Comparison of ENCODE assay signal across 15 cellular contexts in the genomic region with DNA sequence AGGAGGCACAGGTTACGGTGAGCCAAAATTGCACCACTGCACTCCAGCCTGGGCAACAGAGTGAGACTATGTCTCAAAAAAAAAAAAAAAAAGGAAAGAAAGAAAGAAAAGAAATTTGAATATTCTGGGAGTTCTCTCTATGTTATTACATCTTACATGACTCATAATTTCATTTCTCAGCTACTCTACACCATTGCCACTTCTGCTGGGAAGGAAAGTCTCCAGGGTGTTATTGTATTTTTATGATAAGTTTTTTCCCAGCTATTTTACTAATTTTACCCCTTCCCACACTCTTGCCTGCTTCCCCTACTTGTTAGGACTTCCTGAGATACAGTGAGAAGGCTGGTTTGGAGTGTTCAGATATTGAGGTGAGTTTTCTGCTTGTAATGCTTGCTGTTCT.
DNase-seq lines count a peak whose midpoint lies in the region; ATAC-seq and TF ChIP-seq lines count a peak whose summit lies in the region.
"Had no signal": no experiment of that assay in that cellular context is flagged by ENCODE, and none has a peak within 500 bp of the region (broad histone marks: within the 10 kb centered on the region; RNA-seq: fewer than 3 reads in every experiment).

No MANE protein-coding gene starts in this region.

- ATAC-seq in activated naive CD8-positive, alpha-beta T cell treated with anti-CD3 and anti-CD28 coated beads, Interleukin-2, amount 50 U/mL, for 24 hours = peak; percentile 56
- ATAC-seq: CD8-positive, alpha-beta T cell had no signal

- DNase-seq in activated naive CD8-positive, alpha-beta T cell treated with anti-CD3 and anti-CD28 coated beads, Interleukin-2, amount 50 U/mL, for 24 hours = no peak
- DNase-seq in activated naive CD8-positive, alpha-beta T cell treated with anti-CD3 and anti-CD28 coated beads for 36 hours = no peak
- no peak for DNase-seq in endothelial cell (ENCODE audit: low spot score)
- peak; percentile 6 for DNase-seq in putamen (ENCODE audit: low spot score)
- peak; percentile 52 for DNase-seq in stromal cell of bone marrow (ENCODE audit: low read depth)
- DNase-seq in stimulated activated CD4-positive, alpha-beta T cell treated with anti-CD3 and anti-CD28 coated beads, Interleukin-2, amount 100 ng/mL, for 24 hours = no peak
- DNase-seq in GM19240 (ENCODE audit: insufficient read length, low spot score) = no peak
- no peak for DNase-seq in DMS79 (lab: John Stamatoyannopoulos, UW)
- DNase-seq: C1 segment of cervical spinal cord; CD8-positive, alpha-beta T cell; DMS53; GOT3; H9; IMR-90 had no signal

- H3K4me1 Mint-ChIP-seq in activated naive CD8-positive, alpha-beta T cell treated with anti-CD3 and anti-CD28 coated beads, Interleukin-2, amount 50 U/mL, for 24 hours = peaks cover 17% of the 10 kb centered on the region
- H3K4me1 Mint-ChIP-seq in activated naive CD8-positive, alpha-beta T cell treated with anti-CD3 and anti-CD28 coated beads for 36 hours = peaks cover 26% of the 10 kb centered on the region
- H3K4me1 Mint-ChIP-seq in endothelial cell (ENCODE audit: unreplicated experiment) = peaks cover 36% of the 10 kb centered on the region
- H3K4me1 Mint-ChIP-seq: B cell, H9 had no signal

- H3K4me3 Mint-ChIP-seq in activated naive CD8-positive, alpha-beta T cell treated with anti-CD3 and anti-CD28 coated beads, Interleukin-2, amount 50 U/mL, for 24 hours = peak overlapping the region; percentile 59
- no peak overlapping the region for H3K4me3 Mint-ChIP-seq in activated naive CD8-positive, alpha-beta T cell treated with anti-CD3 and anti-CD28 coated beads for 36 hours
- peak overlapping the region; percentile 29 for H3K4me3 Mint-ChIP-seq in endothelial cell (ENCODE audit: unreplicated experiment)
- H3K4me3 Mint-ChIP-seq: B cell; CD8-positive, alpha-beta T cell; H9 had no signal

- TF ChIP-seq CTCF in endothelial cell (IDR thresholded peaks at IDR 0.05; ENCODE audit: unreplicated experiment) = no peak

- peak overlapping the region; percentile 76 for H3K27ac Mint-ChIP-seq in activated naive CD8-positive, alpha-beta T cell treated with anti-CD3 and anti-CD28 coated beads, Interleukin-2, amount 50 U/mL, for 24 hours
- H3K27ac Mint-ChIP-seq in activated naive CD8-positive, alpha-beta T cell treated with anti-CD3 and anti-CD28 coated beads for 36 hours = no peak overlapping the region
- peak overlapping the region; percentile 93 for H3K27ac Mint-ChIP-seq in endothelial cell (ENCODE audit: unreplicated experiment)
- H3K27ac Mint-ChIP-seq: B cell; CD8-positive, alpha-beta T cell; H9 had no signal

- no peaks in the 10 kb centered on the region for H3K9me3 Mint-ChIP-seq in activated naive CD8-positive, alpha-beta T cell treated with anti-CD3 and anti-CD28 coated beads, Interleukin-2, amount 50 U/mL, for 24 hours
- no peaks in the 10 kb centered on the region for H3K9me3 Mint-ChIP-seq in activated naive CD8-positive, alpha-beta T cell treated with anti-CD3 and anti-CD28 coated beads for 36 hours
- no peaks in the 10 kb centered on the region for H3K9me3 Mint-ChIP-seq in endothelial cell (ENCODE audit: unreplicated experiment)
- H3K9me3 Mint-ChIP-seq: CD8-positive, alpha-beta T cell; H9 had no signal

- no peaks in the 10 kb centered on the region for H3K36me3 Mint-ChIP-seq in activated naive CD8-positive, alpha-beta T cell treated with anti-CD3 and anti-CD28 coated beads, Interleukin-2, amount 50 U/mL, for 24 hours (ENCODE audit: low read depth)
- peaks cover 5% of the 10 kb centered on the region for H3K36me3 Mint-ChIP-seq in activated naive CD8-positive, alpha-beta T cell treated with anti-CD3 and anti-CD28 coated beads for 36 hours
- peaks cover 22% of the 10 kb centered on the region for H3K36me3 Mint-ChIP-seq in endothelial cell (ENCODE audit: low read depth, unreplicated experiment)
- H3K36me3 Mint-ChIP-seq: CD8-positive, alpha-beta T cell had no signal

- H3K27me3 Mint-ChIP-seq in activated naive CD8-positive, alpha-beta T cell treated with anti-CD3 and anti-CD28 coated beads, Interleukin-2, amount 50 U/mL, for 24 hours = peaks cover 4% of the 10 kb centered on the region
- peaks cover 3% of the 10 kb centered on the region for H3K27me3 Mint-ChIP-seq in activated naive CD8-positive, alpha-beta T cell treated with anti-CD3 and anti-CD28 coated beads for 36 hours
- H3K27me3 Mint-ChIP-seq in endothelial cell (ENCODE audit: unreplicated experiment) = peaks cover 2% of the 10 kb centered on the region

Comparison
In these comparisons a context has a peak if more than half of its experiments do, and no peak if none do; other contexts are left out.
1. DNase-seq: peak in putamen (single experiment) and stromal cell of bone marrow (single experiment); none in activated naive CD8-positive, alpha-beta T cell treated with anti-CD3 and anti-CD28 coated beads, Interleukin-2, amount 50 U/mL, for 24 hours (single experiment), activated naive CD8-positive, alpha-beta T cell treated with anti-CD3 and anti-CD28 coated beads for 36 hours (single experiment), endothelial cell (single experiment), stimulated activated CD4-positive, alpha-beta T cell treated with anti-CD3 and anti-CD28 coated beads, Interleukin-2, amount 100 ng/mL, for 24 hours (0 of 2), GM19240 (single experiment) and DMS79 (single experiment).